ENCODE assay signal across 29 cellular contexts in genomic region chr4:104758574-104758973, GRCh38.
"Had no signal": no experiment of that assay in that cellular context is flagged by ENCODE, and none has a peak within 500 bp of the region (broad histone marks: within the 10 kb centered on the region; RNA-seq: fewer than 3 reads in every experiment).

No MANE protein-coding gene starts in this region.

- H3K4me3 Mint-ChIP-seq: mesothelial cell of epicardium; naive B cell; natural killer cell treated with Interleukin-12 subunit alpha and Interleukin-12 subunit beta and Interleukin-15 and Interleukin-18, amount 100 ng/mL, for 72 hours; neural crest cell had no signal

- H3K79me2 ChIP-seq: hepatocyte had no signal

- H3K4me2 ChIP-seq: hepatocyte had no signal

- H2AFZ ChIP-seq: hepatocyte had no signal

- H3K4me1 Mint-ChIP-seq: mesothelial cell of epicardium, naive B cell, neural crest cell had no signal

- H3K27ac Mint-ChIP-seq: mesothelial cell of epicardium; naive B cell; natural killer cell treated with Interleukin-12 subunit alpha and Interleukin-12 subunit beta and Interleukin-15 and Interleukin-18, amount 100 ng/mL, for 72 hours had no signal

- H3K36me3 ChIP-seq: esophagus muscularis mucosa, gastroesophageal sphincter, heart left ventricle, neutrophil, pancreas, right lobe of liver, stomach, thyroid gland, vagina had no signal

- H3K27ac ChIP-seq: esophagus muscularis mucosa, foreskin keratinocyte, gastroesophageal sphincter, heart left ventricle, hepatocyte, neutrophil, pancreas, right lobe of liver, stomach, thyroid gland, vagina had no signal

- H3K27me3 ChIP-seq: esophagus muscularis mucosa, foreskin keratinocyte, gastroesophageal sphincter, heart left ventricle, hepatocyte, neutrophil, pancreas, right lobe of liver, stomach, thyroid gland, vagina had no signal

- H3K4me1 ChIP-seq: foreskin keratinocyte, pancreas, right lobe of liver, stomach, thyroid gland, vagina had no signal

- H3K36me3 Mint-ChIP-seq: mesothelial cell of epicardium; naive B cell; natural killer cell treated with Interleukin-12 subunit alpha and Interleukin-12 subunit beta and Interleukin-15 and Interleukin-18, amount 100 ng/mL, for 72 hours had no signal

- H3K9me3 ChIP-seq: esophagus muscularis mucosa, gastroesophageal sphincter, mucosa of descending colon, neutrophil, pancreas, right lobe of liver, stomach, thyroid gland, vagina had no signal

- H3K4me3 ChIP-seq: esophagus muscularis mucosa, gastroesophageal sphincter, heart left ventricle, hepatocyte, lung, mucosa of descending colon, pancreas, right lobe of liver, stomach, thyroid gland, vagina had no signal

- ATAC-seq: foreskin keratinocyte; gastroesophageal sphincter; heart left ventricle; left lobe of liver; mucosa of descending colon; natural killer cell treated with Interleukin-12 subunit alpha and Interleukin-12 subunit beta and Interleukin-15 and Interleukin-18, amount 100 ng/mL, for 72 hours; pancreas; right lobe of liver had no signal

- DNase-seq: dermis blood vessel endothelial cell; effector memory CD4-positive, alpha-beta T cell; foreskin keratinocyte; heart left ventricle; kidney; mesenchymal stem cell; mucosa of descending colon; naive B cell; pancreas; retina; right lobe of liver; small intestine; stimulated activated CD4-positive, alpha-beta T cell treated with anti-CD3 and anti-CD28 coated beads, Interleukin-15, amount 100 ng/mL, for 24 hours; stimulated activated CD4-positive, alpha-beta T cell treated with anti-CD3 and anti-CD28 coated beads, Interleukin-4, amount 100 ng/mL, for 1 hour; stimulated activated CD8-positive, alpha-beta memory T cell treated with anti-CD3 and anti-CD28 coated beads, Interleukin-4, amount 100 ng/mL, for 48 hours; stimulated activated naive CD4-positive, alpha-beta T cell treated with Interleukin-2 at 50 U/mL for 16 hours; stomach; thyroid gland; trophoblast cell had no signal
